Comparison of ENCODE assay signal across 10 cellular contexts in the genomic region with DNA sequence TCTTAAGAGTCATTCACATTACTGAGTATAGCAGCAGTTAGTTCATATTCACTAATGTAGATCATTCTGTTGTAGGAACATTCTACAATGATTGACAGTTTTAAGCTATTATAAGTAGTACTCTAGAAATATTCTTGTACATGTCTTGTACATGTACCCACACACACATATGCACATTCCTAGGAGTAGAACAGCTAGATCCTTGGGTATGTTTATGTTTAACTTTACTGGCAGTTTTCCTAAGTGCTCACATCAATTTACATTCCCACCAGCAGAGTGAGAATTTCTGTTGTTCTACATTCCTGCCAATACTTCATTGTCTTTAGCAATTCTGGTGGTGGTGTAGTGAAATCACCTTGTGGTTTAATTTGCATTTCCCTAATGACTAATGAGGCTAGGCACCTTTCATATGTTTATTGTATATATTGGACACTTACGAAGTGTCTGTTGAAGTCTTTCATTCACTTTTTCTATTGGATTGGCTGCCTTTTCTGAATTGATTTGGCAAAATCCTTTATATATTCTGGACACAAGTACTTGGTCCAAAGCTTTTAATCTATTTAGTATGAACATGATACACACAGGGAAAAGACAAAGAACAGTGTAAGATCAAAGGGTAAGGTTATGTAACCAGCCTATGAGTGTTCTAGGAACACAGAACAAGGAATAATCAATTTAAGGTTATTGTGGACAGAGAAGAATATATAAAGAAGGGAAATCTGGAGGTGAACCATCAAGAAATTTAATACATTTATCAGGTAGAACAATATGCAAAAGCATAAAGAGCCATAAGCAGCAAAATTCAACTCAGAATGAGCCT.
A peak's percentile ranks its signal among the peaks of the same experiment; 100 is the strongest.
DNase-seq lines count a peak whose midpoint lies in the region; ATAC-seq and TF ChIP-seq lines count a peak whose summit lies in the region.
"Had no signal": no experiment of that assay in that cellular context is flagged by ENCODE, and none has a peak within 500 bp of the region (broad histone marks: within the 10 kb centered on the region; RNA-seq: fewer than 3 reads in every experiment).

No MANE protein-coding gene starts in this region.

- peaks cover 43% of the 10 kb centered on the region for H3K4me1 ChIP-seq in CD4-positive, CD25-positive, alpha-beta regulatory T cell (ENCODE audit: control insufficient read depth, insufficient read depth, low read length, poor library complexity, severe bottlenecking)

- peak overlapping the region in 2 of 4 donors; percentile 13 to 28 for H3K4me3 Mint-ChIP-seq in CD4-positive, CD25-positive, alpha-beta regulatory T cell
- H3K4me3 Mint-ChIP-seq in CD14-positive monocyte: no peak overlapping the region

- H3K27me3 Mint-ChIP-seq in CD4-positive, CD25-positive, alpha-beta regulatory T cell: no peaks in the 10 kb centered on the region
- H3K27me3 Mint-ChIP-seq in CD14-positive monocyte (ENCODE audit: low read depth in 3 of 3): peaks cover 0 to 3% (median 0%) of the 10 kb centered on the region in 3 donors

- H3K4me3 ChIP-seq in CD4-positive, CD25-positive, alpha-beta regulatory T cell (ENCODE audit: low read depth, low read length): peak overlapping the region; percentile 27
- no peak overlapping the region for H3K4me3 ChIP-seq in choroid plexus epithelial cell (ENCODE audit: low read depth, low read length)

- peak overlapping the region in 2 of 3 donors; percentile 1 to 82 for H3K27ac Mint-ChIP-seq in CD4-positive, CD25-positive, alpha-beta regulatory T cell
- H3K27ac Mint-ChIP-seq in CD14-positive monocyte: no peak overlapping the region

- peak in 1 of 3 donors; percentile 54 for DNase-seq in CD4-positive, CD25-positive, alpha-beta regulatory T cell
- DNase-seq in choroid plexus epithelial cell (ENCODE audit: low read depth) (peak; percentile 72), CD14-positive monocyte (ENCODE audit: low spot score) (no peak), NCI-H1694 (lab: John Stamatoyannopoulos, UW) (no peak), foreskin melanocyte (no peak), AG20443 (ENCODE audit: low spot score) (no peak)
- DNase-seq: DMS79, WERI-Rb-1 had no signal

- no peaks in the 10 kb centered on the region for H3K9me3 ChIP-seq in CD4-positive, CD25-positive, alpha-beta regulatory T cell (ENCODE audit: control insufficient read depth in 2 of 2, low read length in 2 of 2)

- peaks cover 0 to 2% (median 0%) of the 10 kb centered on the region in 7 donors for H3K9me3 Mint-ChIP-seq in CD4-positive, CD25-positive, alpha-beta regulatory T cell
- H3K9me3 Mint-ChIP-seq in CD14-positive monocyte: no peaks in the 10 kb centered on the region

- H3K27me3 ChIP-seq in CD4-positive, CD25-positive, alpha-beta regulatory T cell (ENCODE audit: control insufficient read depth, insufficient read depth, low read length): no peaks in the 10 kb centered on the region

- H3K27ac ChIP-seq in CD4-positive, CD25-positive, alpha-beta regulatory T cell (ENCODE audit: insufficient read depth, low read length, poor library complexity, severe bottlenecking): no peak overlapping the region
- H3K27ac ChIP-seq: WERI-Rb-1 had no signal

- peaks cover 24 to 88% (median 60%) of the 10 kb centered on the region in 4 donors for H3K4me1 Mint-ChIP-seq in CD4-positive, CD25-positive, alpha-beta regulatory T cell
- H3K4me1 Mint-ChIP-seq in CD14-positive monocyte: peaks cover 1% of the 10 kb centered on the region

- no peaks in the 10 kb centered on the region for H3K36me3 ChIP-seq in CD4-positive, CD25-positive, alpha-beta regulatory T cell (ENCODE audit: control insufficient read depth, insufficient read depth, low read length)
- H3K36me3 ChIP-seq: WERI-Rb-1 had no signal

- peak; percentile 45 for TF ChIP-seq CTCF in choroid plexus epithelial cell (conservative IDR thresholded peaks at IDR 0.05; ENCODE audit: low read depth, low read length)
- TF ChIP-seq CTCF in CD14-positive monocyte (IDR thresholded peaks at IDR 0.05): no peak

- peak; percentile 50 to 59 for ATAC-seq in CD4-positive, CD25-positive, alpha-beta regulatory T cell (ENCODE audit: low read depth in 2 of 2)
- peak; percentile 92 for ATAC-seq in GM19463 (IDR thresholded peaks at IDR 0.05; ENCODE audit: unreplicated experiment)
- ATAC-seq in HG03175 (IDR thresholded peaks at IDR 0.05; ENCODE audit: unreplicated experiment): peak; percentile 82

- H3K36me3 Mint-ChIP-seq in CD4-positive, CD25-positive, alpha-beta regulatory T cell: no peaks in the 10 kb centered on the region
- no peaks in the 10 kb centered on the region for H3K36me3 Mint-ChIP-seq in CD14-positive monocyte

- intact Hi-C loops in CD14-positive monocyte (cut with micrococcal nuclease): loop anchor here in 1 of 2 donors (10.0 kb wide), 1 partner anchor 58 kb away; no protein-coding TSS in a partner anchor

Comparison
In these comparisons a context has a peak if more than half of its experiments do, and no peak if none do; other contexts are left out.
1. H3K27ac Mint-ChIP-seq: peak in CD4-positive, CD25-positive, alpha-beta regulatory T cell (2 of 3); none in CD14-positive monocyte (0 of 7).
2. Peak in every context shown above with its lines, with median percentiles within 50 percentile points of each other: ATAC-seq.